In the genomic region with DNA sequence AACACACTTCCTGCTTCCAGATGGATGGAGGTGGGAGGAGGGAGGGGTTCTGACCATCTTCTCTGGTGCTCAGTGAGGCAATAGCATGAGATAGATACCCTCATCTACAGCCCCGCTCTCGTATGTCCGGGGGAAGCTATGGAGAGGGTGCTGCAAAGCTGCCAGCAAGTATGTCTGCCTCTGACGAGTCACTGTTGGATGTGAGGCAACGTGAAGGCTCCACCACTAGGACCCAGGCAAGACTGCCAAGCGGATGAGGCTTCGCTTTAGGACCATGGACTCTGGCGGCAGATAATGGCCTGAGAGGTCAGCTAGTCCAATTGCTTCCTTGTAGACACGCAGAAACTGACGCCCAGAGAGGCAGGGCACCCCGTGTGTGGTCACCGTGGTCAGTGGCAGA, we compare ENCODE assay signal across 25 cellular contexts.
"Had no signal": no experiment of that assay in that cellular context is flagged by ENCODE, and none has a peak within 500 bp of the region (broad histone marks: within the 10 kb centered on the region; RNA-seq: fewer than 3 reads in every experiment).

No MANE protein-coding gene starts in this region.

- H3K9me3 ChIP-seq: left ventricle myocardium inferior, neutrophil, ovary, prostate gland, suprapubic skin, thoracic aorta, tibial artery, uterus had no signal

- H3K36me3 ChIP-seq: left ventricle myocardium inferior, neutrophil, ovary, prostate gland, suprapubic skin, thoracic aorta, tibial artery, uterus had no signal

- H3K36me3 Mint-ChIP-seq: mesothelial cell of epicardium; natural killer cell treated with Interleukin-12 subunit alpha and Interleukin-12 subunit beta and Interleukin-15 and Interleukin-18, amount 100 ng/mL, for 72 hours; stimulated activated effector memory CD8-positive, alpha-beta T cell treated with anti-CD3 and anti-CD28 coated beads, Interleukin-12 subunit alpha, Interleukin-12 subunit beta, amount 100 ng/mL, for 72 hours had no signal

- H3K4me1 Mint-ChIP-seq: mesothelial cell of epicardium; stimulated activated effector memory CD8-positive, alpha-beta T cell treated with anti-CD3 and anti-CD28 coated beads, Interleukin-12 subunit alpha, Interleukin-12 subunit beta, amount 100 ng/mL, for 72 hours had no signal

- H3K4me3 ChIP-seq: left ventricle myocardium inferior, lung, ovary, prostate gland, skin epidermis, suprapubic skin, thoracic aorta, tibial artery, uterus had no signal

- H3K9me3 Mint-ChIP-seq: mesothelial cell of epicardium; natural killer cell treated with Interleukin-12 subunit alpha and Interleukin-12 subunit beta and Interleukin-15 and Interleukin-18, amount 100 ng/mL, for 72 hours; stimulated activated naive CD8-positive, alpha-beta T cell treated with anti-CD3 and anti-CD28 coated beads, Interleukin-15, Interleukin-2, amounts not matched to agents 100 ng/mL and 50 ng/mL, for 24 hours had no signal

- H3K4me3 Mint-ChIP-seq: mesothelial cell of epicardium; natural killer cell treated with Interleukin-12 subunit alpha and Interleukin-12 subunit beta and Interleukin-15 and Interleukin-18, amount 100 ng/mL, for 72 hours; stimulated activated effector memory CD8-positive, alpha-beta T cell treated with anti-CD3 and anti-CD28 coated beads, Interleukin-12 subunit alpha, Interleukin-12 subunit beta, amount 100 ng/mL, for 72 hours; stimulated activated naive CD8-positive, alpha-beta T cell treated with anti-CD3 and anti-CD28 coated beads, Interleukin-15, Interleukin-2, amounts not matched to agents 100 ng/mL and 50 ng/mL, for 24 hours had no signal

- H3K27me3 ChIP-seq: neutrophil, ovary, uterus had no signal

- ATAC-seq: natural killer cell treated with Interleukin-12 subunit alpha and Interleukin-12 subunit beta and Interleukin-15 and Interleukin-18, amount 100 ng/mL, for 72 hours; right cardiac atrium; sciatic nerve; stimulated activated effector memory CD8-positive, alpha-beta T cell treated with anti-CD3 and anti-CD28 coated beads, Interleukin-12 subunit alpha, Interleukin-12 subunit beta, amount 100 ng/mL, for 72 hours had no signal

- H3K27ac Mint-ChIP-seq: mesothelial cell of epicardium; natural killer cell treated with Interleukin-12 subunit alpha and Interleukin-12 subunit beta and Interleukin-15 and Interleukin-18, amount 100 ng/mL, for 72 hours; stimulated activated effector memory CD8-positive, alpha-beta T cell treated with anti-CD3 and anti-CD28 coated beads, Interleukin-12 subunit alpha, Interleukin-12 subunit beta, amount 100 ng/mL, for 72 hours; stimulated activated naive CD8-positive, alpha-beta T cell treated with anti-CD3 and anti-CD28 coated beads, Interleukin-15, Interleukin-2, amounts not matched to agents 100 ng/mL and 50 ng/mL, for 24 hours had no signal

- H3K4me1 ChIP-seq: left ventricle myocardium inferior, prostate gland, tibial artery, uterus had no signal

- H3K27me3 Mint-ChIP-seq: naive B cell; natural killer cell treated with Interleukin-12 subunit alpha and Interleukin-12 subunit beta and Interleukin-15 and Interleukin-18, amount 100 ng/mL, for 72 hours; stimulated activated naive CD8-positive, alpha-beta T cell treated with anti-CD3 and anti-CD28 coated beads, Interleukin-15, Interleukin-2, amounts not matched to agents 100 ng/mL and 50 ng/mL, for 24 hours had no signal

- DNase-seq: hypothalamus; islet precursor cell; left ventricle myocardium inferior; mesendoderm; naive B cell; occipital lobe; ovary; retina; right cardiac atrium; stimulated activated CD4-positive, alpha-beta T cell treated with anti-CD3 and anti-CD28 coated beads, Interleukin-4, amount 100 ng/mL, for 24 hours; stimulated activated naive CD4-positive, alpha-beta T cell; tibial artery; trophoblast cell; uterus had no signal

- H3K27ac ChIP-seq: left ventricle myocardium inferior, neutrophil, ovary, prostate gland, skin epidermis, suprapubic skin, thoracic aorta, tibial artery, uterus had no signal
